8 cellular contexts compared by ENCODE assay signal in genomic region chr17:30379303-30380105, GRCh38. TPM values are rescaled to one million over a fixed set of nuclear protein-coding genes. Genes with fewer than 3 reads are reported as not detected.
DNase-seq lines count a peak whose midpoint lies in the region; ATAC-seq and TF ChIP-seq lines count a peak whose summit lies in the region.

No MANE protein-coding gene starts in this region.

- no peak for TF ChIP-seq CTCF in fibroblast of pulmonary artery (IDR thresholded peaks at IDR 0.05; ENCODE audit: low read length, missing control alignments)

- peak overlapping the region; percentile 95 for H2AFZ ChIP-seq in neuron (ENCODE audit: low read depth, low read length)

- H3K27me3 Mint-ChIP-seq in CD4-positive, CD25-positive, alpha-beta regulatory T cell = peaks cover 4% of the 10 kb centered on the region
- H3K27me3 Mint-ChIP-seq in activated T-cell treated with anti-CD3 and anti-CD28 coated beads, Interleukin-2, amount 50 U/mL, for 4 hours (ENCODE audit: low read depth) = no peaks in the 10 kb centered on the region

- H3K27me3 ChIP-seq in CD4-positive, CD25-positive, alpha-beta regulatory T cell (ENCODE audit: control insufficient read depth, insufficient read depth, low read length) = peaks cover 2% of the 10 kb centered on the region
- H3K27me3 ChIP-seq in neuron (ENCODE audit: insufficient read depth, low read length) = no peaks in the 10 kb centered on the region

- peak overlapping the region in 2 of 3 donors; percentile 81 to 83 for H3K27ac Mint-ChIP-seq in CD4-positive, CD25-positive, alpha-beta regulatory T cell

- no peaks in the 10 kb centered on the region for H3K9me3 ChIP-seq in CD4-positive, CD25-positive, alpha-beta regulatory T cell (ENCODE audit: control insufficient read depth in 2 of 2, low read length in 2 of 2)
- H3K9me3 ChIP-seq in KOPT-K1 (ENCODE audit: insufficient read depth, low read length, poor library complexity, severe bottlenecking) = no peaks in the 10 kb centered on the region
- H3K9me3 ChIP-seq in neuron (ENCODE audit: low read length) = no peaks in the 10 kb centered on the region

- H3K27ac ChIP-seq in CD4-positive, CD25-positive, alpha-beta regulatory T cell (ENCODE audit: insufficient read depth, low read length, poor library complexity, severe bottlenecking) = peak overlapping the region; percentile 90
- peak overlapping the region; percentile 51 for H3K27ac ChIP-seq in KOPT-K1 (ENCODE audit: low read depth, low read length, poor library complexity, severe bottlenecking)

- H3K36me3 ChIP-seq in CD4-positive, CD25-positive, alpha-beta regulatory T cell (ENCODE audit: control insufficient read depth, insufficient read depth, low read length) = no peaks in the 10 kb centered on the region
- H3K36me3 ChIP-seq in KOPT-K1 (ENCODE audit: insufficient read depth, low read length) (no peaks in the 10 kb centered on the region), neuron (ENCODE audit: insufficient read depth, low read length) (no peaks in the 10 kb centered on the region)

- peak; percentile 7 to 38 (median 19) for DNase-seq in CD4-positive, CD25-positive, alpha-beta regulatory T cell
- peak; percentile 21 for DNase-seq in activated T-cell treated with anti-CD3 and anti-CD28 coated beads, Interleukin-2, amount 50 U/mL, for 4 hours
- DNase-seq in fibroblast of pulmonary artery (ENCODE audit: low read depth) (no peak), NCI-H446 treated with DMSO at 0.1 percent for 48 hours (lab: John Stamatoyannopoulos, UW) (no peak)

- H3K4me3 ChIP-seq in CD4-positive, CD25-positive, alpha-beta regulatory T cell (ENCODE audit: low read depth, low read length) = peak overlapping the region; percentile 84
- H3K4me3 ChIP-seq in fibroblast of pulmonary artery (replicated peaks; ENCODE audit: low read depth, low read length) (peak overlapping the region; percentile 77), neuron (ENCODE audit: low read length) (peak overlapping the region; percentile 87)

- peak overlapping the region; percentile 86 to 98 (median 92) for H3K4me3 Mint-ChIP-seq in CD4-positive, CD25-positive, alpha-beta regulatory T cell
- H3K4me3 Mint-ChIP-seq in activated T-cell treated with anti-CD3 and anti-CD28 coated beads, Interleukin-2, amount 50 U/mL, for 4 hours = peak overlapping the region; percentile 85

- no peak for ATAC-seq in CD4-positive, CD25-positive, alpha-beta regulatory T cell (ENCODE audit: low read depth in 2 of 2)
- ATAC-seq in GM21515 (IDR thresholded peaks at IDR 0.05; ENCODE audit: unreplicated experiment) = peak; percentile 23
- ATAC-seq in activated T-cell treated with anti-CD3 and anti-CD28 coated beads, Interleukin-2, amount 50 U/mL, for 4 hours = peak; percentile 7 to 8
- ATAC-seq in HG03520 (IDR thresholded peaks at IDR 0.05; ENCODE audit: unreplicated experiment) = no peak

- H3K36me3 Mint-ChIP-seq in CD4-positive, CD25-positive, alpha-beta regulatory T cell = no peaks in the 10 kb centered on the region
- H3K36me3 Mint-ChIP-seq in activated T-cell treated with anti-CD3 and anti-CD28 coated beads, Interleukin-2, amount 50 U/mL, for 4 hours (ENCODE audit: insufficient read depth) = peaks cover 5% of the 10 kb centered on the region

- H3K4me1 ChIP-seq in CD4-positive, CD25-positive, alpha-beta regulatory T cell (ENCODE audit: control insufficient read depth, insufficient read depth, low read length, poor library complexity, severe bottlenecking) = peaks cover 36% of the 10 kb centered on the region
- H3K4me1 ChIP-seq in neuron (ENCODE audit: insufficient read depth, low read length) = peaks cover 45% of the 10 kb centered on the region

- H3K9me3 Mint-ChIP-seq in CD4-positive, CD25-positive, alpha-beta regulatory T cell = no peaks in the 10 kb centered on the region
- H3K9me3 Mint-ChIP-seq in activated T-cell treated with anti-CD3 and anti-CD28 coated beads, Interleukin-2, amount 50 U/mL, for 4 hours = no peaks in the 10 kb centered on the region

- H3K4me1 Mint-ChIP-seq in CD4-positive, CD25-positive, alpha-beta regulatory T cell = peaks cover 14 to 58% (median 46%) of the 10 kb centered on the region in 4 donors
- H3K4me1 Mint-ChIP-seq in activated T-cell treated with anti-CD3 and anti-CD28 coated beads, Interleukin-2, amount 50 U/mL, for 4 hours (ENCODE audit: low read depth) = peaks cover 60% of the 10 kb centered on the region

RNA-seq across cellular contexts. Expression of gene CPD, which starts 0.8 kb away (rescaled TPM):
- total RNA-seq in CD4-positive, CD25-positive, alpha-beta regulatory T cell = 40.2 TPM
- polyA plus RNA-seq in CD4-positive, CD25-positive, alpha-beta regulatory T cell = 10 to 100 TPM in 1 of 4 donors, 1 to 10 TPM in 3; 6.5 to 11.0 (median 8.1) TPM
- total RNA-seq in activated T-cell treated with anti-CD3 and anti-CD28 coated beads, Interleukin-2, amount 50 U/mL, for 4 hours = 10 to 100 TPM; 31.1 to 40.2 (median 38.7) TPM

RNA-seq across cellular contexts. Expression of gene TMIGD1, which starts 45.6 kb away (rescaled TPM):
- not detected for total RNA-seq in CD4-positive, CD25-positive, alpha-beta regulatory T cell
- not detected for polyA plus RNA-seq in CD4-positive, CD25-positive, alpha-beta regulatory T cell
- not detected for total RNA-seq in activated T-cell treated with anti-CD3 and anti-CD28 coated beads, Interleukin-2, amount 50 U/mL, for 4 hours

Comparison
In these comparisons a context has a peak if more than half of its experiments do, and no peak if none do; other contexts are left out.
1. ATAC-seq: peak in GM21515 (single experiment) and activated T-cell treated with anti-CD3 and anti-CD28 coated beads, Interleukin-2, amount 50 U/mL, for 4 hours (2 of 2); none in CD4-positive, CD25-positive, alpha-beta regulatory T cell (0 of 2) and HG03520 (single experiment).
2. DNase-seq: peak in CD4-positive, CD25-positive, alpha-beta regulatory T cell (3 of 3) and activated T-cell treated with anti-CD3 and anti-CD28 coated beads, Interleukin-2, amount 50 U/mL, for 4 hours (single experiment); none in fibroblast of pulmonary artery (single experiment) and NCI-H446 treated with DMSO at 0.1 percent for 48 hours (single experiment).
3. Peak in every context shown above with its lines, with median percentiles within 50 percentile points of each other: H3K4me3 ChIP-seq.